15 cellular contexts compared by ENCODE assay signal in genomic region chr5:107455111-107455544, GRCh38.
DNase-seq lines count a peak whose midpoint lies in the region; ATAC-seq and TF ChIP-seq lines count a peak whose summit lies in the region.
"Had no signal": no experiment of that assay in that cellular context is flagged by ENCODE, and none has a peak within 500 bp of the region (broad histone marks: within the 10 kb centered on the region; RNA-seq: fewer than 3 reads in every experiment).

No MANE protein-coding gene starts in this region.

- 43 to 50% methylated on average over 4 of the region's 4 CpGs for WGBS in GM23248 (ENCODE audit: low coverage in 1 of 2, low lambda C conversion rate in 2 of 2, missing lambda C conversion rate in 2 of 2), 2 experiments

- no peak overlapping the region for H2AFZ ChIP-seq in GM23248
- H2AFZ ChIP-seq: GM23338 had no signal

- intact Hi-C loops in A673 (cut with micrococcal nuclease; ENCODE audit: unreplicated experiment) = no loop called here

- H3K4me3 ChIP-seq in A673 (ENCODE audit: low read depth, low read length, poor library complexity, severe bottlenecking) (no peak overlapping the region), GM23248 (no peak overlapping the region)
- H3K4me3 ChIP-seq: coronary artery, gastroesophageal sphincter, GM23338 had no signal

- in situ Hi-C loops in GM23248 (cut with MboI) = no loop called here

- H3K4me2 ChIP-seq in GM23248 (ENCODE audit: unreplicated experiment) = no peak overlapping the region
- H3K4me2 ChIP-seq: GM23338 had no signal

- no peaks in the 10 kb centered on the region for H3K79me2 ChIP-seq in GM23248 (ENCODE audit: insufficient read depth)

- POLR2A ChIA-PET in A673 (lab: Charles Lee; ENCODE audit: low non-redundant PET) = no interaction called here
- POLR2A ChIA-PET in RWPE1 (lab: Yijun Ruan, JAX; ENCODE audit: low non-redundant PET) = no interaction called here

- no peak overlapping the region for H3K27ac ChIP-seq in A673 (ENCODE audit: low read depth, low read length, poor library complexity, severe bottlenecking)
- H3K27ac ChIP-seq in GM23248 = no peak overlapping the region
- H3K27ac ChIP-seq in RWPE1 = no peak overlapping the region
- H3K27ac ChIP-seq: coronary artery, gastroesophageal sphincter had no signal

- TF ChIP-seq CTCF in A673 (conservative IDR thresholded peaks at IDR 0.05; ENCODE audit: low read depth, low read length) (no peak), RWPE1 (conservative IDR thresholded peaks at IDR 0.05; ENCODE audit: low read depth) (no peak)

- H3K36me3 ChIP-seq in A673 (ENCODE audit: insufficient read depth, low read length, poor library complexity, severe bottlenecking) = no peaks in the 10 kb centered on the region
- no peaks in the 10 kb centered on the region for H3K36me3 ChIP-seq in GM23248 (ENCODE audit: low read depth)
- H3K36me3 ChIP-seq: gastroesophageal sphincter had no signal

- CTCF ChIA-PET in A673 (lab: Charles Lee) (no interaction called here), RWPE1 (lab: Yijun Ruan, JAX) (interaction anchor here (0.7 kb wide), 1 partner anchor 13 kb away, joined by 4 read pairs; no protein-coding TSS in a partner anchor)

- no peaks in the 10 kb centered on the region for H4K20me1 ChIP-seq in GM23248 (ENCODE audit: insufficient read depth)

- no peaks in the 10 kb centered on the region for H3F3A ChIP-seq in GM23248 (ENCODE audit: insufficient read depth)

- no peaks in the 10 kb centered on the region for H3K27me3 ChIP-seq in A673 (replicated peaks; ENCODE audit: insufficient read depth, low read depth, low read length, poor library complexity)
- H3K27me3 ChIP-seq in GM23248 (replicated peaks; ENCODE audit: insufficient read depth) = peaks cover 49% of the 10 kb centered on the region
- H3K27me3 ChIP-seq: gastroesophageal sphincter had no signal

- no peak for ATAC-seq in HG02938 (IDR thresholded peaks at IDR 0.05; ENCODE audit: unreplicated experiment)
- ATAC-seq in GM21381 (IDR thresholded peaks at IDR 0.05; ENCODE audit: unreplicated experiment) = no peak
- ATAC-seq: activated naive CD4-positive, alpha-beta T cell treated with anti-CD3 and anti-CD28 coated beads, Interleukin-2, amount 50 U/mL, for 72 hours; gastroesophageal sphincter; GM23338; stimulated activated naive B cell treated with anti-CD40 and anti-IgM and Interleukin-4, amounts not matched to agents 10 μg/mL and 1 μg/mL and 100 μg/mL, for 72 hours had no signal

- BruUV-seq in A673 (replicated peaks; lab: Mats Ljungman, UMichigan) = no TSS peak

- peaks cover 16% of the 10 kb centered on the region for H3K4me1 ChIP-seq in A673 (ENCODE audit: insufficient read depth, low read length, poor library complexity, severe bottlenecking)
- H3K4me1 ChIP-seq in GM23248 (ENCODE audit: insufficient read depth) = 0 out of 2 replicates have a peak, but pooled peaks cover 7% of the 10 kb centered on the region
- H3K4me1 ChIP-seq: gastroesophageal sphincter had no signal

- H3K9me3 ChIP-seq in A673 (ENCODE audit: low read depth, low read length, poor library complexity, severe bottlenecking) = no peaks in the 10 kb centered on the region
- H3K9me3 ChIP-seq in GM23248 (ENCODE audit: low read depth) = no peaks in the 10 kb centered on the region
- H3K9me3 ChIP-seq: gastroesophageal sphincter had no signal

- no peaks in the 10 kb centered on the region for H3K9me2 ChIP-seq in GM23248 (ENCODE audit: insufficient read depth)

- DNase-seq in A673 (ENCODE audit: low spot score) = peak; percentile 61
- DNase-seq in GM23248 = peak; percentile 23
- DNase-seq in RWPE1 (ENCODE audit: low spot score) = peak; percentile 57
- peak; percentile 72 for DNase-seq in islet precursor cell
- DNase-seq in stimulated activated CD4-positive, alpha-beta T cell treated with anti-CD3 and anti-CD28 coated beads, Interleukin-15, amount 100 ng/mL, for 24 hours = no peak
- no peak for DNase-seq in MV-4-11 (lab: John Stamatoyannopoulos, UW)
- DNase-seq: NCI-H1694 treated with DMSO at 0.1 percent for 48 hours; stimulated activated CD4-positive, alpha-beta T cell treated with anti-CD3 and anti-CD28 coated beads, Interleukin-2, amount 100 ng/mL, for 24 hours; stimulated activated naive B cell treated with anti-CD40 and anti-IgM and Interleukin-4, amounts not matched to agents 10 μg/mL and 1 μg/mL and 100 μg/mL, for 72 hours had no signal

- H3K9ac ChIP-seq in GM23248 = no peak overlapping the region

Comparison
In these comparisons a context has a peak if more than half of its experiments do, and no peak if none do; other contexts are left out.
1. DNase-seq: peak in A673 (single experiment), GM23248 (single experiment), RWPE1 (single experiment) and islet precursor cell (single experiment); none in stimulated activated CD4-positive, alpha-beta T cell treated with anti-CD3 and anti-CD28 coated beads, Interleukin-15, amount 100 ng/mL, for 24 hours (single experiment) and MV-4-11 (single experiment).